Comparison of ENCODE assay signal across 15 cellular contexts in the genomic region with DNA sequence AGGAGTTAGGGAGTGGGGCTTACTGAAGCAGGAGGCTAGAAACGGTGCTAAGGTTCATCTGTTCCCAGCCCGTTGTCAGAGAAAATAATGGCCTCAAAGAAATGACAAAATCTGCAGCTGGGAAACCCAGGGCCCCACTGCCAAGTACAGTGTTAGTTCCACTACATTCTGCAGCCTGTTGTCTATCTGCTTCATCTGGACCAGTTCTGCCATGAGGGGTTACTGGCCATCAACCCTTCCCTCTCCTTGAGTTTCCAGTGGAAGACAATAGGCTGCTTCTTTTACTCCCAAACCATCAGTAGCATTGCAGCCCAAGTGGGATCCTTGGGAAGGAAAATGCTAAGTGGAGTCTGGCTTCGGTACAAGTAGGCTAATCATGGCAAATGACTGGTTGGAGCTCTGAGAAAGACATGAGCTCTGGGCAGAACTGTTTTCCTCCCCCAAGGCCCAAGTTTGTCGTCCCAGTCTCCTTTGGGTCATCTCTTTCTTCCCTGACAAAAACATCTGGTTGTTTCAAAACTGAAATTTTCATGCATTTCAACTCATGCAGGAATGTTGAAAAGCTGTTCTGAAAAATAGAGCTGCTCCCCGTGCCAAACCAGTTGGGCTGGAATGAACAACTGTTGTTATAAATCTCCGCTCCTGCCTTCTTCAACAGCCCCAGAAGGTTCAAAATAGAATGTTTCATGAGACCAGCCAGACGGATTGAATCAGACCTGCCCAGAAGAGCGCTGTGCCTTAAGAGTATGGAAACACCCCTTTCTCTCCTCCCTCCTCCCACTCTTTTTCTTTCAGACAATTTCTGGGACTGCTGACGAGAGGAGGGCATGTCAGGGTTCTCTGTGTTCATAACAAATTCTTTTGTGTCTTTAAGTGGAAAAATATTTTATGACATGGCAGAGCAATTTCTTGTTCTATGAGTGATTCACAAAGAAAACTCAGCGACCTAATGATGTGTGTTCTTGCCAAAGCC.
DNase-seq lines count a peak whose midpoint lies in the region; ATAC-seq, FAIRE-seq and TF ChIP-seq lines count a peak whose summit lies in the region.
"Had no signal": no experiment of that assay in that cellular context is flagged by ENCODE, and none has a peak within 500 bp of the region (broad histone marks: within the 10 kb centered on the region; RNA-seq: fewer than 3 reads in every experiment).

No MANE protein-coding gene starts in this region.

- H3K79me2 ChIP-seq in astrocyte (ENCODE audit: insufficient read depth, low read length) = no peaks in the 10 kb centered on the region

- peak; percentile 75 to 88 (median 81) for ATAC-seq in heart left ventricle
- ATAC-seq in activated naive CD4-positive, alpha-beta T cell treated with anti-CD3 and anti-CD28 coated beads, Interleukin-2, amount 50 U/mL, for 72 hours = no peak
- ATAC-seq: activated CD4-positive, alpha-beta T cell treated with anti-CD3 and anti-CD28 coated beads for 36 hours; effector memory CD8-positive, alpha-beta T cell had no signal

- no peak overlapping the region for H3K4me3 Mint-ChIP-seq in astrocyte (ENCODE audit: unreplicated experiment)
- H3K4me3 Mint-ChIP-seq: activated CD4-positive, alpha-beta T cell treated with anti-CD3 and anti-CD28 coated beads for 36 hours; CD14-positive monocyte; effector memory CD8-positive, alpha-beta T cell had no signal

- H3K4me3 ChIP-seq in AG09309 (ENCODE audit: control insufficient read depth, low read depth, low read length) = no peak overlapping the region
- no peak overlapping the region for H3K4me3 ChIP-seq in astrocyte (ENCODE audit: insufficient read depth, low read depth, low read length)
- no peak overlapping the region for H3K4me3 ChIP-seq in heart left ventricle
- H3K4me3 ChIP-seq in retinal pigment epithelial cell (ENCODE audit: low read length) = no peak overlapping the region
- no peak overlapping the region for H3K4me3 ChIP-seq in BE2C (ENCODE audit: low read depth, low read length)
- H3K4me3 ChIP-seq: pancreas had no signal

- FAIRE-seq in astrocyte (lab: Jason Lieb, UNC) = peak; percentile 64
- FAIRE-seq: GM19239, kidney, pancreas had no signal

- no peaks in the 10 kb centered on the region for H3K27me3 ChIP-seq in astrocyte (ENCODE audit: insufficient read depth, low read length)
- peaks cover 0 to 5% (median 0%) of the 10 kb centered on the region in 9 donors for H3K27me3 ChIP-seq in heart left ventricle
- peaks cover 35% of the 10 kb centered on the region for H3K27me3 ChIP-seq in BE2C

- intact Hi-C loops in heart left ventricle (cut with DNase I) = no loop called here

- H3K36me3 ChIP-seq in astrocyte (ENCODE audit: insufficient read depth, low read length) (no peaks in the 10 kb centered on the region), heart left ventricle (no peaks in the 10 kb centered on the region), BE2C (no peaks in the 10 kb centered on the region)
- H3K36me3 ChIP-seq: pancreas had no signal

- H2AFZ ChIP-seq in astrocyte (ENCODE audit: low read depth, low read length) = no peak overlapping the region

- TF ChIP-seq CTCF in AG09309 (IDR thresholded peaks at IDR 0.05; ENCODE audit: control insufficient read depth, insufficient read depth, low read depth, low read length, missing control alignments) = no peak
- TF ChIP-seq CTCF in astrocyte (IDR thresholded peaks at IDR 0.05; ENCODE audit: insufficient read depth, low read depth, low read length) = no peak
- TF ChIP-seq CTCF in heart left ventricle (IDR thresholded peaks at IDR 0.05) = no peak
- no peak for TF ChIP-seq CTCF in retinal pigment epithelial cell (conservative IDR thresholded peaks at IDR 0.05; ENCODE audit: low read depth, low read length)
- no peak for TF ChIP-seq CTCF in GM13976 (IDR thresholded peaks at IDR 0.05; ENCODE audit: borderline replicate concordance, control extremely low read depth, extremely low read depth, insufficient read depth, missing control alignments)
- no peak for TF ChIP-seq CTCF in BE2C (IDR thresholded peaks at IDR 0.05; ENCODE audit: low read depth, low read length)

- WGBS in heart left ventricle, 4 donors = 57 to 70% (median 60%) methylated on average over 10 of the region's 10 CpGs

- in situ Hi-C loops in G401 (cut with HindIII; ENCODE audit: low sequenced_read_pairs) (no loop called here), GM13976 (cut with MboI; ENCODE audit: low sequenced_read_pairs, unreplicated experiment) (no loop called here)

- TF ChIP-seq POLR2A in heart left ventricle (IDR thresholded peaks at IDR 0.05) = no peak

- no peaks in the 10 kb centered on the region for H3K36me3 Mint-ChIP-seq in astrocyte (ENCODE audit: low read depth, unreplicated experiment)
- H3K36me3 Mint-ChIP-seq in activated naive CD4-positive, alpha-beta T cell treated with anti-CD3 and anti-CD28 coated beads, Interleukin-2, amount 50 U/mL, for 72 hours = no peaks in the 10 kb centered on the region

- H3K9me3 Mint-ChIP-seq in astrocyte (ENCODE audit: unreplicated experiment) = no peaks in the 10 kb centered on the region
- no peaks in the 10 kb centered on the region for H3K9me3 Mint-ChIP-seq in activated naive CD4-positive, alpha-beta T cell treated with anti-CD3 and anti-CD28 coated beads, Interleukin-2, amount 50 U/mL, for 72 hours
- H3K9me3 Mint-ChIP-seq: effector memory CD8-positive, alpha-beta T cell had no signal

- peaks cover 7% of the 10 kb centered on the region for H3K27me3 Mint-ChIP-seq in astrocyte (ENCODE audit: low read depth, unreplicated experiment)

- H3K27ac ChIP-seq in astrocyte (ENCODE audit: low read depth, low read length) (no peak overlapping the region), heart left ventricle (peak overlapping the region in 6 of 12 donors; percentile 20 to 65 (median 38))
- H3K27ac ChIP-seq: pancreas had no signal

- DNase-seq in AG09309 (ENCODE audit: low read depth) (peak; percentile 92), astrocyte (ENCODE audit: low read depth) (peak; percentile 72), heart left ventricle (peak in 2 of 5 donors; percentile 28 to 50), retinal pigment epithelial cell (ENCODE audit: low read depth) (peak; percentile 61), G401 (ENCODE audit: low spot score) (no peak), GM13976 (ENCODE audit: low spot score) (no peak), BE2C (no peak)
- no peak for DNase-seq in activated naive CD4-positive, alpha-beta T cell treated with anti-CD3 and anti-CD28 coated beads, Interleukin-2, amount 50 U/mL, for 72 hours (ENCODE audit: low spot score in 2 of 2)
- DNase-seq: activated CD4-positive, alpha-beta T cell treated with anti-CD3 and anti-CD28 coated beads for 36 hours; effector memory CD8-positive, alpha-beta T cell; kidney; NCI-H1048; pancreas had no signal

- no peak overlapping the region for H3K4me2 ChIP-seq in astrocyte (ENCODE audit: low read length)

- peaks cover 14% of the 10 kb centered on the region for H3K4me1 Mint-ChIP-seq in astrocyte (ENCODE audit: low read depth, unreplicated experiment)
- H3K4me1 Mint-ChIP-seq: activated CD4-positive, alpha-beta T cell treated with anti-CD3 and anti-CD28 coated beads for 36 hours had no signal

- H3K27ac Mint-ChIP-seq in astrocyte (ENCODE audit: unreplicated experiment) = peak overlapping the region; percentile 35
- H3K27ac Mint-ChIP-seq in activated naive CD4-positive, alpha-beta T cell treated with anti-CD3 and anti-CD28 coated beads, Interleukin-2, amount 50 U/mL, for 72 hours = no peak overlapping the region
- H3K27ac Mint-ChIP-seq: activated CD4-positive, alpha-beta T cell treated with anti-CD3 and anti-CD28 coated beads for 36 hours; CD14-positive monocyte; effector memory CD8-positive, alpha-beta T cell had no signal

- H3K9ac ChIP-seq in astrocyte (ENCODE audit: low read length) = no peak overlapping the region

- H3K4me1 ChIP-seq in astrocyte (ENCODE audit: insufficient read depth, low read length) = no peaks in the 10 kb centered on the region
- H3K4me1 ChIP-seq in heart left ventricle = peaks cover 0 to 13% (median 0%) of the 10 kb centered on the region in 12 donors
- H3K4me1 ChIP-seq in BE2C = no peaks in the 10 kb centered on the region
- H3K4me1 ChIP-seq: pancreas had no signal

- H4K20me1 ChIP-seq in astrocyte (ENCODE audit: insufficient read depth, low read length) = no peaks in the 10 kb centered on the region

- H3K9me3 ChIP-seq in astrocyte (ENCODE audit: insufficient read depth, low read depth, low read length) = no peaks in the 10 kb centered on the region
- no peaks in the 10 kb centered on the region for H3K9me3 ChIP-seq in heart left ventricle
- H3K9me3 ChIP-seq in BE2C = no peaks in the 10 kb centered on the region
- H3K9me3 ChIP-seq: pancreas had no signal

Comparison
In these comparisons a context has a peak if more than half of its experiments do, and no peak if none do; other contexts are left out.
1. DNase-seq: peak in AG09309 (single experiment), astrocyte (single experiment) and retinal pigment epithelial cell (single experiment); none in G401 (single experiment), GM13976 (single experiment), activated naive CD4-positive, alpha-beta T cell treated with anti-CD3 and anti-CD28 coated beads, Interleukin-2, amount 50 U/mL, for 72 hours (0 of 2) and BE2C (single experiment).
2. ATAC-seq: peak in heart left ventricle (4 of 4); none in activated naive CD4-positive, alpha-beta T cell treated with anti-CD3 and anti-CD28 coated beads, Interleukin-2, amount 50 U/mL, for 72 hours (0 of 2).